Comparison of ENCODE assay signal across 23 cellular contexts in genomic region chr9:132071847-132072507, GRCh38. TPM values are rescaled to one million over a fixed set of nuclear protein-coding genes. Genes with fewer than 3 reads are reported as not detected.
A peak's percentile ranks its signal among the peaks of the same experiment; 100 is the strongest.
DNase-seq lines count a peak whose midpoint lies in the region; ATAC-seq, FAIRE-seq and TF ChIP-seq lines count a peak whose summit lies in the region.
"Had no signal": no experiment of that assay in that cellular context is flagged by ENCODE, and none has a peak within 500 bp of the region (broad histone marks: within the 10 kb centered on the region; RNA-seq: fewer than 3 reads in every experiment).

No MANE protein-coding gene starts in this region.

- H4K20me1 ChIP-seq in HepG2 (ENCODE audit: insufficient read depth, low read length) (0 out of 2 replicates have a peak, but pooled peaks cover 6% of the 10 kb centered on the region), GM12878 (ENCODE audit: control insufficient read depth, insufficient read depth) (no peaks in the 10 kb centered on the region; the same call in 1 of the 2 replicates)

- WGBS in HepG2 (ENCODE audit: low lambda C conversion rate) = 99% methylated on average over 16 of the region's 16 CpGs
- WGBS in right lobe of liver (ENCODE audit: insufficient coverage, low coverage, low lambda C conversion rate, missing lambda C conversion rate) = no CpG with 5 or more reads among the region's 16 CpGs
- over 99% methylated on average over 16 of the region's 16 CpGs for whole genome bisulfite sequencing in GM12878 (ENCODE audit: insufficient coverage, insufficient replicate concordance, low lambda C conversion rate, missing lambda C conversion rate)

- H3K4me1 Mint-ChIP-seq in neural crest cell = peaks cover 9% of the 10 kb centered on the region
- peaks cover 66% of the 10 kb centered on the region for H3K4me1 Mint-ChIP-seq in activated T-cell treated with anti-CD3 and anti-CD28 coated beads, Interleukin-2, amount 50 U/mL, for 24 hours (ENCODE audit: low read depth)

- H3K36me3 Mint-ChIP-seq in neural crest cell (ENCODE audit: low read depth) = peaks cover 8% of the 10 kb centered on the region
- H3K36me3 Mint-ChIP-seq in activated T-cell treated with anti-CD3 and anti-CD28 coated beads, Interleukin-2, amount 50 U/mL, for 24 hours (ENCODE audit: low read depth) = peaks cover 86% of the 10 kb centered on the region

- no peak for TF ChIP-seq RAD21 in HepG2 (CRISPR knock-in tag; IDR thresholded peaks at IDR 0.05)
- no peak for TF ChIP-seq RAD21 in GM12878 (IDR thresholded peaks at IDR 0.05; ENCODE audit: insufficient read depth, low read depth, low read length)

- SMC1A ChIA-PET in GM12878 (lab: Charles Lee; ENCODE audit: uncharacterized antibody, unreplicated experiment) = no interaction called here

- intact Hi-C loops in HepG2 (cut with micrococcal nuclease; ENCODE audit: unreplicated experiment) (no loop called here), right lobe of liver (cut with DNase I) (no loop called here), GM12878 (cut with micrococcal nuclease; ENCODE audit: unreplicated experiment) (no loop called here), colonic mucosa (cut with DNase I) (no loop called here)

- CTCF ChIA-PET in HepG2 (lab: Yijun Ruan, JAX; ENCODE audit: low intra/inter-chr PET ratio, low total read pairs) (no interaction called here), GM12878 (lab: Yijun Ruan, JAX) (no interaction called here)

- H3K4me3 ChIP-seq in HepG2 (replicated peaks in 1 of 3; ENCODE audit: insufficient read depth in 1 of 3, low read depth in 2 of 3, low read length in 3 of 3) (no peak overlapping the region), right lobe of liver (no peak overlapping the region), GM12878 (no peak overlapping the region), colonic mucosa (no peak overlapping the region)
- H3K4me3 ChIP-seq: BLaER1, GM23338, HAP-1 had no signal

- H3K4me3 Mint-ChIP-seq in neural crest cell = peak overlapping the region; percentile 34
- no peak overlapping the region for H3K4me3 Mint-ChIP-seq in activated T-cell treated with anti-CD3 and anti-CD28 coated beads, Interleukin-2, amount 50 U/mL, for 24 hours
- H3K4me3 Mint-ChIP-seq: B cell; CD4-positive, CD25-positive, alpha-beta regulatory T cell; CD8-positive, alpha-beta T cell; GM23338; HFFc6 had no signal

- DNase-seq in HepG2 (ENCODE audit: low spot score) (no peak), right lobe of liver (no peak), GM12878 (ENCODE audit: low read depth, low spot score) (no peak), neural crest cell (ENCODE audit: low read depth, low spot score) (no peak), SHP77 (lab: John Stamatoyannopoulos, UW) (no peak), colonic mucosa (no peak)
- no peak for DNase-seq in activated T-cell treated with anti-CD3 and anti-CD28 coated beads, Interleukin-2, amount 50 U/mL, for 24 hours
- no peak for DNase-seq in activated CD4-positive, alpha-beta T cell treated with anti-CD3 and anti-CD28 coated beads for 1 hour
- DNase-seq: Caco-2; CD4-positive, CD25-positive, alpha-beta regulatory T cell; CD8-positive, alpha-beta T cell; DMS153; DND-41; HFFc6 had no signal

- H3K9me3 Mint-ChIP-seq in neural crest cell = no peaks in the 10 kb centered on the region
- no peaks in the 10 kb centered on the region for H3K9me3 Mint-ChIP-seq in activated T-cell treated with anti-CD3 and anti-CD28 coated beads, Interleukin-2, amount 50 U/mL, for 24 hours
- H3K9me3 Mint-ChIP-seq: CD4-positive, CD25-positive, alpha-beta regulatory T cell; CD8-positive, alpha-beta T cell; GM23338; HFFc6 had no signal

- POLR2A ChIA-PET in HepG2 (lab: Yijun Ruan, JAX) = no interaction called here
- POLR2A ChIA-PET in GM12878 (lab: Charles Lee) = no interaction called here

- no peak overlapping the region for H3K27ac Mint-ChIP-seq in neural crest cell (ENCODE audit: unreplicated experiment)
- no peak overlapping the region for H3K27ac Mint-ChIP-seq in activated T-cell treated with anti-CD3 and anti-CD28 coated beads, Interleukin-2, amount 50 U/mL, for 24 hours
- H3K27ac Mint-ChIP-seq: B cell; CD8-positive, alpha-beta T cell; GM23338; HFFc6 had no signal

- no peaks in the 10 kb centered on the region for H3K27me3 ChIP-seq in HepG2 (ENCODE audit: control insufficient read depth in 1 of 2, insufficient read depth in 2 of 2, low read length in 2 of 2)
- H3K27me3 ChIP-seq in right lobe of liver = no peaks in the 10 kb centered on the region
- no peaks in the 10 kb centered on the region for H3K27me3 ChIP-seq in GM12878 (replicated peaks in 1 of 2; ENCODE audit: control insufficient read depth in 2 of 2, insufficient read depth in 2 of 2, low read length in 1 of 2)
- H3K27me3 ChIP-seq in colonic mucosa = no peaks in the 10 kb centered on the region
- H3K27me3 ChIP-seq: BLaER1 had no signal

- H3K4me2 ChIP-seq in HepG2 (ENCODE audit: low read depth, low read length) (no peak overlapping the region), GM12878 (ENCODE audit: control insufficient read depth, insufficient read depth) (no peak overlapping the region)
- H3K4me2 ChIP-seq: BLaER1, GM23338 had no signal

- H3K4me1 ChIP-seq in HepG2 (ENCODE audit: insufficient read depth, low read length) = peaks cover 10% of the 10 kb centered on the region; the same call in 1 of the 2 replicates
- H3K4me1 ChIP-seq in right lobe of liver = no peaks in the 10 kb centered on the region
- no peaks in the 10 kb centered on the region for H3K4me1 ChIP-seq in GM12878 (ENCODE audit: control insufficient read depth, insufficient read depth, low read length)
- no peaks in the 10 kb centered on the region for H3K4me1 ChIP-seq in colonic mucosa
- H3K4me1 ChIP-seq: HAP-1 had no signal

- H3K9me3 ChIP-seq in HepG2 (ENCODE audit: low read length) (no peaks in the 10 kb centered on the region), right lobe of liver (no peaks in the 10 kb centered on the region), GM12878 (replicated peaks; ENCODE audit: control insufficient read depth, insufficient read depth, low read length) (no peaks in the 10 kb centered on the region), colonic mucosa (no peaks in the 10 kb centered on the region)
- H3K9me3 ChIP-seq: BLaER1, Caco-2, HAP-1 had no signal

- H2AFZ ChIP-seq in HepG2 (ENCODE audit: low read length) (no peak overlapping the region), GM12878 (ENCODE audit: control insufficient read depth, low read depth, low read length) (no peak overlapping the region)
- H2AFZ ChIP-seq: GM23338 had no signal

- H3K27me3 Mint-ChIP-seq in neural crest cell (ENCODE audit: low read depth) = no peaks in the 10 kb centered on the region
- no peaks in the 10 kb centered on the region for H3K27me3 Mint-ChIP-seq in activated T-cell treated with anti-CD3 and anti-CD28 coated beads, Interleukin-2, amount 50 U/mL, for 24 hours
- H3K27me3 Mint-ChIP-seq: B cell; CD4-positive, CD25-positive, alpha-beta regulatory T cell had no signal

- H3K9ac ChIP-seq in HepG2 (ENCODE audit: insufficient read depth, low read depth, low read length) (no peak overlapping the region), GM12878 (ENCODE audit: control insufficient read depth, insufficient read depth, low read length) (no peak overlapping the region), colonic mucosa (ENCODE audit: low read depth in 2 of 2, low read length in 2 of 2) (no peak overlapping the region)
- H3K9ac ChIP-seq: BLaER1 had no signal

- H3K36me3 ChIP-seq in HepG2 (replicated peaks in 1 of 2; ENCODE audit: control insufficient read depth in 1 of 2, insufficient read depth in 2 of 2, low read length in 2 of 2) (peaks cover 5 to 22% of the 10 kb centered on the region in 2 experiments; a peak in 4 of 5 replicates), right lobe of liver (peaks cover 0 to 8% (median 2%) of the 10 kb centered on the region in 4 donors), GM12878 (ENCODE audit: control insufficient read depth in 2 of 2, insufficient read depth in 2 of 2, low read length in 1 of 2) (0 out of 4 replicates have a peak, but pooled peaks cover 0 to 7% of the 10 kb centered on the region in 2 experiments), colonic mucosa (no peaks in the 10 kb centered on the region)

- H3K27ac ChIP-seq in HepG2 (ENCODE audit: extremely low read length, insufficient read depth, low read length) (no peak overlapping the region), right lobe of liver (no peak overlapping the region), GM12878 (ENCODE audit: control insufficient read depth, insufficient read depth) (no peak overlapping the region), colonic mucosa (no peak overlapping the region)
- H3K27ac ChIP-seq: 22Rv1, BLaER1, C4-2B had no signal

- no peak for FAIRE-seq in HepG2 (lab: Jason Lieb, UNC)
- FAIRE-seq in GM12878 (lab: Jason Lieb, UNC) = no peak
- FAIRE-seq: A204.1, G401.6, GM18507 had no signal

- BruUV-seq in HepG2 (replicated peaks; lab: Mats Ljungman, UMichigan) = no TSS peak
- BruUV-seq in GM12878 (replicated peaks; lab: Mats Ljungman, UMichigan) = no TSS peak

- RAD21 ChIA-PET in GM12878 (lab: Charles Lee; ENCODE audit: unreplicated experiment) = no interaction called here

- no peak for TF ChIP-seq POLR2A in HepG2 (IDR thresholded peaks at IDR 0.05; ENCODE audit: insufficient read depth in 1 of 2, low read depth in 2 of 2, low read length in 2 of 2)
- no peak for TF ChIP-seq POLR2A in right lobe of liver (IDR thresholded peaks at IDR 0.05)
- no peak for TF ChIP-seq POLR2A in GM12878 (IDR thresholded peaks at IDR 0.05; ENCODE audit: low read depth, low read length)

- TF ChIP-seq CTCF in HepG2 (CRISPR knock-in tag; IDR thresholded peaks at IDR 0.05) (no peak), right lobe of liver (IDR thresholded peaks at IDR 0.05) (no peak), GM12878 (IDR thresholded peaks at IDR 0.05 in 2 of 3, conservative IDR thresholded peaks at IDR 0.05 in 1 of 3; ENCODE audit: control insufficient read depth in 2 of 3, extremely low read depth in 1 of 3, insufficient read depth in 1 of 3, low read depth in 3 of 3, low read length in 3 of 3) (no peak), neural crest cell (conservative IDR thresholded peaks at IDR 0.05) (no peak), colonic mucosa (IDR thresholded peaks at IDR 0.05) (no peak)

- in situ Hi-C loops in HepG2 (cut with HindIII; ENCODE audit: extremely low pct_ligation_motif_present, low pct_unique_long_range_greater_than_20kb) (no loop called here), GM12878 (cut with MboI) (no loop called here)

- no peak for ATAC-seq in HepG2
- ATAC-seq in right lobe of liver = no peak
- ATAC-seq in GM12878 = no peak
- ATAC-seq: CD8-positive, alpha-beta T cell; GM23338 had no signal

- H3K79me2 ChIP-seq in HepG2 (ENCODE audit: insufficient read depth, low read length) (peaks cover 18% of the 10 kb centered on the region), GM12878 (ENCODE audit: control insufficient read depth, insufficient read depth, low read length) (no peaks in the 10 kb centered on the region; the same call in 1 of the 2 replicates)

- no peak for TF ChIP-seq EP300 in HepG2 (IDR thresholded peaks at IDR 0.05; ENCODE audit: low read depth in 2 of 2, low read length in 2 of 2)
- TF ChIP-seq EP300 in HepG2 (CRISPR knock-in tag; IDR thresholded peaks at IDR 0.05; ENCODE audit: borderline replicate concordance) = no peak
- no peak for TF ChIP-seq EP300 in GM12878 (IDR thresholded peaks at IDR 0.05; ENCODE audit: borderline replicate concordance in 1 of 2, control insufficient read depth in 1 of 2, low read depth in 2 of 2, low read length in 2 of 2)

RNA-seq across cellular contexts. Expression of gene MED27, which starts 7.7 kb away (rescaled TPM):
- total RNA-seq in HepG2 (2016; rRNA removed; fragmentation: Illumina TruSeq; extraction: Trizol) (19.0 and 25.3 TPM in 2 replicates), right lobe of liver (1 to 10 TPM; 4.6 to 7.3 (median 6.1) TPM), GM12878 (2014; rRNA removed) (31.9 and 34.2 TPM in 2 replicates), GM12878 (2014; rRNA removed; fragmentation: Illumina TruSeq; extraction: Trizol) (17.3 and 20.3 TPM in 2 replicates), GM12878 (2021) (24.4 and 25.9 TPM in 2 replicates), neural crest cell (30.2 and 31.3 TPM in 2 replicates), colonic mucosa (10 to 100 TPM; 12.0 to 18.8 TPM)
- 4.8 and 5.6 TPM in 2 replicates for total RNA-seq in HepG2 (2016; cell fraction: cytosol; rRNA removed; fragmentation: Illumina TruSeq; extraction: Trizol; ENCODE audit: low read depth)
- total RNA-seq in HepG2 (2016; cell fraction: insoluble cytoplasmic fraction; rRNA removed; fragmentation: Illumina TruSeq; extraction: Trizol) = 17.3 and 20.4 TPM in 2 replicates
- 6.0 and 6.6 TPM in 2 replicates for total RNA-seq in HepG2 (2016; cell fraction: membrane; rRNA removed; fragmentation: Illumina TruSeq; extraction: Trizol)
- 12.2 and 12.8 TPM in 2 replicates for total RNA-seq in HepG2 (2016; cell fraction: nucleus; rRNA removed; fragmentation: Illumina TruSeq; extraction: Trizol)
- polyA plus RNA-seq in HepG2 (2011; rRNA removed) (16.9 and 18.0 TPM in 2 replicates), GM12878 (2011; rRNA removed) (23.1 and 36.9 TPM in 2 replicates), GM12878 (2014; fragmentation: Illumina TruSeq; extraction: Trizol) (22.4 and 27.6 TPM in 2 replicates), GM12878 (2014; fragmentation: Nextera tagmentation; extraction: Ambion mirVana) (10 to 100 TPM; 47.7 to 50.3 TPM), GM12878 (2014; rRNA removed) (24.8 and 30.3 TPM in 2 replicates), GM12878 (2016; fragmentation: Nextera tagmentation; extraction: Ambion mirVana) (10 to 100 TPM; 46.2 to 49.1 TPM)
- 17.8 and 18.2 TPM in 2 replicates for polyA plus RNA-seq in HepG2 (2011; cell fraction: cytosol; rRNA removed)
- polyA plus RNA-seq in HepG2 (2011; cell fraction: nucleus; rRNA removed) = 8.6 and 10.3 TPM in 2 replicates
- 11.0 and 15.6 TPM in 2 replicates for polyA plus RNA-seq in HepG2 (2012)
- polyA plus RNA-seq in HepG2 (2016; cell fraction: cytosol; fragmentation: Illumina TruSeq; extraction: Trizol; ENCODE audit: low read depth) = 3.8 and 4.2 TPM in 2 replicates
- polyA plus RNA-seq in HepG2 (2016; cell fraction: insoluble cytoplasmic fraction; fragmentation: Illumina TruSeq; extraction: Trizol; ENCODE audit: low read depth) = 25.5 and 28.9 TPM in 2 replicates
- 4.8 and 5.3 TPM in 2 replicates for polyA plus RNA-seq in HepG2 (2016; cell fraction: membrane; fragmentation: Illumina TruSeq; extraction: Trizol; ENCODE audit: low read depth)
- polyA plus RNA-seq in HepG2 (2016; cell fraction: nucleus; fragmentation: Illumina TruSeq; extraction: Trizol; ENCODE audit: insufficient read depth, low read depth) = 12.0 and 13.7 TPM in 2 replicates
- 17.7 and 52.1 TPM in 2 replicates for polyA minus RNA-seq in HepG2 (2011; rRNA and poly(A)+ RNA removed; ENCODE audit: low replicate concordance)
- polyA minus RNA-seq in HepG2 (2011; cell fraction: cytosol; rRNA and poly(A)+ RNA removed) = 11.3 and 12.0 TPM in 2 replicates
- polyA minus RNA-seq in HepG2 (2011; cell fraction: nucleus; rRNA and poly(A)+ RNA removed) = 10.4 and 17.4 TPM in 2 replicates
- total RNA-seq in GM12878 (2013; cell fraction: nucleolus; rRNA removed) = 24.9 and 26.4 TPM in 2 replicates
- 15.6 TPM for polyA plus RNA-seq in GM12878 (2011; ENCODE audit: low read depth)
- 48.8 and 50.9 TPM in 2 replicates for polyA plus RNA-seq in GM12878 (2011; cell fraction: cytosol; rRNA removed)
- polyA plus RNA-seq in GM12878 (2011; cell fraction: nucleus; rRNA removed) = 24.5 and 27.8 TPM in 2 replicates
- 17.0 and 17.5 TPM in 2 replicates for polyA plus RNA-seq in GM12878 (2012)
- polyA minus RNA-seq in GM12878 (2011; rRNA and poly(A)+ RNA removed) = 35.1 and 41.1 TPM in 2 replicates
- 11.9 and 15.6 TPM in 2 replicates for polyA minus RNA-seq in GM12878 (2011; cell fraction: cytosol; rRNA and poly(A)+ RNA removed)
- 16.6 and 24.6 TPM in 2 replicates for polyA minus RNA-seq in GM12878 (2011; cell fraction: nucleus; rRNA and poly(A)+ RNA removed)

Comparison
In these comparisons a context has a peak if more than half of its experiments do, and no peak if none do; other contexts are left out.
1. Of the 75 proteins assayed by ChIP-seq in both HepG2 and GM12878: peak only in HepG2: CEBPB; only in GM12878: BCL3 and PBX3; in both: none; in neither: 72.